Comparison of ENCODE assay signal across 1 cellular context in genomic region chr2:3595985-3596384, GRCh38.
TF ChIP-seq lines count a peak whose summit lies in the region.

No MANE protein-coding gene starts in this region.

TF ChIP-seq in GM12878, 131 proteins besides CTCF, POLR2A, EP300 and RAD21:
- TF ChIP-seq BCL11A (IDR thresholded peaks at IDR 0.05; ENCODE audit: low read depth, low read length), result peak; percentile 42; the same call in 1 of the 2 replicates
- 0 out of 2 replicates have a peak, but pooled peaks have one; percentile 48 for TF ChIP-seq PAX5 (IDR thresholded peaks at IDR 0.05; ENCODE audit: borderline replicate concordance, low read depth, low read length)
- no peak for TF ChIP-seq YY1 (IDR thresholded peaks at IDR 0.05; ENCODE audit: low read depth, low read length)
- no peak for TF ChIP-seq JUND (IDR thresholded peaks at IDR 0.05; ENCODE audit: low read depth, low read length)
- 0 out of 2 replicates have a peak, but pooled peaks have one; percentile 15 for TF ChIP-seq ZNF384 (IDR thresholded peaks at IDR 0.05; ENCODE audit: borderline replicate concordance, low read depth, low read length)
- TF ChIP-seq NBN (IDR thresholded peaks at IDR 0.05), result 0 out of 2 replicates have a peak, but pooled peaks have one; percentile 33
- TF ChIP-seq SPI1 (IDR thresholded peaks at IDR 0.05; ENCODE audit: borderline replicate concordance, insufficient read depth, low read depth, low read length), result peak; percentile 29; the same call in 1 of the 2 replicates
- peak in 1 of 2 experiments; percentile 30; a peak in 1 of 4 replicates for TF ChIP-seq IKZF2 (IDR thresholded peaks at IDR 0.05)
- TF ChIP-seq GABPA (IDR thresholded peaks at IDR 0.05; ENCODE audit: low read depth), result no peak
- no peak for TF ChIP-seq CUX1 (IDR thresholded peaks at IDR 0.05; ENCODE audit: insufficient replicate concordance, low read depth, low read length)
- peak; percentile 40; the same call in 1 of the 2 replicates for TF ChIP-seq ATF7 (IDR thresholded peaks at IDR 0.05; ENCODE audit: low read depth)
- no peak for TF ChIP-seq E4F1 (IDR thresholded peaks at IDR 0.05; ENCODE audit: borderline replicate concordance, partially characterized antibody)
- TF ChIP-seq CREB1 (IDR thresholded peaks at IDR 0.05; ENCODE audit: low read depth), result peak; percentile 59; the same call in 1 of the 2 replicates
- peak; percentile 51; the same call in 1 of the 2 replicates for TF ChIP-seq MLLT1 (IDR thresholded peaks at IDR 0.05)
- TF ChIP-seq CREM (IDR thresholded peaks at IDR 0.05; ENCODE audit: low read depth), result peak; percentile 30; the same call in 1 of the 2 replicates
- TF ChIP-seq RUNX3 (IDR thresholded peaks at IDR 0.05; ENCODE audit: low read length), result peak; percentile 85
- TF ChIP-seq NFIC (IDR thresholded peaks at IDR 0.05; ENCODE audit: low read depth, low read length), result no peak
- peak; percentile 80 for TF ChIP-seq BCL3 (IDR thresholded peaks at IDR 0.05; ENCODE audit: borderline replicate concordance, insufficient read depth, low read depth, low read length, poor library complexity, severe bottlenecking)
- no peak for TF ChIP-seq PRDM15 (CRISPR knock-in tag; IDR thresholded peaks at IDR 0.05)
- TF ChIP-seq TCF3 (IDR thresholded peaks at IDR 0.05; ENCODE audit: borderline replicate concordance, insufficient read depth, low read depth, low read length), result no peak
- TF ChIP-seq EGR1 (IDR thresholded peaks at IDR 0.05; ENCODE audit: borderline replicate concordance in 1 of 2, low read depth in 2 of 2, low read length in 2 of 2), result 0 out of 3 replicates have a peak, but pooled peaks of 1 of the 2 experiments have one; percentile 28
- TF ChIP-seq WRNIP1 (IDR thresholded peaks at IDR 0.05; ENCODE audit: borderline replicate concordance, low read depth, low read length), result no peak
- TF ChIP-seq CHD2 (IDR thresholded peaks at IDR 0.05; ENCODE audit: borderline replicate concordance, low read depth, low read length), result no peak
- TF ChIP-seq ZNF274 (IDR thresholded peaks at IDR 0.05; ENCODE audit: insufficient read depth, insufficient read length), result no peak
- TF ChIP-seq BHLHE40 (IDR thresholded peaks at IDR 0.05; ENCODE audit: borderline replicate concordance in 1 of 2, low read depth in 2 of 2, low read length in 1 of 2), result peak; percentile 28 to 43; a peak in 2 of 4 replicates
- peak; percentile 51 for TF ChIP-seq RELA (IDR thresholded peaks at IDR 0.05; ENCODE audit: borderline replicate concordance, partially characterized antibody)
- peak; percentile 37 for TF ChIP-seq MEF2B (IDR thresholded peaks at IDR 0.05; ENCODE audit: partially characterized antibody, poor library complexity, severe bottlenecking)
- no peak for TF ChIP-seq YBX1 (IDR thresholded peaks at IDR 0.05)
- TF ChIP-seq PKNOX1 (IDR thresholded peaks at IDR 0.05), result peak; percentile 26; the same call in 1 of the 2 replicates
- peak; percentile 25; the same call in 1 of the 2 replicates for TF ChIP-seq SREBF1 (IDR thresholded peaks at IDR 0.05; ENCODE audit: low read length)
- peak; percentile 36; the same call in 1 of the 2 replicates for TF ChIP-seq IKZF1 (conservative IDR thresholded peaks at IDR 0.05)
- no peak for TF ChIP-seq SIN3A (IDR thresholded peaks at IDR 0.05; ENCODE audit: low read depth, low read length)
- TF ChIP-seq DPF2 (IDR thresholded peaks at IDR 0.05), result no peak
